In genomic region chr12:47277972-47278448, GRCh38 we compare ENCODE assay signal across 8 cellular contexts.
DNase-seq lines count a peak whose midpoint lies in the region; ATAC-seq and TF ChIP-seq lines count a peak whose summit lies in the region.

No MANE protein-coding gene starts in this region.

- no peak for TF ChIP-seq CTCF in RWPE2 (IDR thresholded peaks at IDR 0.05; ENCODE audit: poor library complexity, severe bottlenecking)
- TF ChIP-seq CTCF in epithelial cell of esophagus (IDR thresholded peaks at IDR 0.05; ENCODE audit: insufficient read depth, low read depth, low read length, missing control alignments): no peak
- no peak for TF ChIP-seq CTCF in BE2C (IDR thresholded peaks at IDR 0.05; ENCODE audit: low read depth, low read length)

- H3K9me3 ChIP-seq in RWPE2 (ENCODE audit: severe bottlenecking) (no peaks in the 10 kb centered on the region), BE2C (no peaks in the 10 kb centered on the region)

- peak overlapping the region; percentile 100 for H3K27ac ChIP-seq in RWPE2 (ENCODE audit: poor library complexity, severe bottlenecking)
- H3K27ac ChIP-seq in skin epidermis: peak overlapping the region in 13 of 21 experiments; percentile 8 to 90 (median 73)

- DNase-seq in HCEC 1CT (peak; percentile 91), RWPE2 (ENCODE audit: low spot score) (no peak), epithelial cell of esophagus (ENCODE audit: low read depth) (peak; percentile 99), BE2C (no peak)
- DNase-seq in activated effector memory CD4-positive, alpha-beta T cell treated with Interleukin-2 at 50 U/mL for 16 hours: no peak

- peaks cover 48% of the 10 kb centered on the region for H3K4me1 ChIP-seq in RWPE2 (ENCODE audit: insufficient read depth, poor library complexity, severe bottlenecking)
- no peaks in the 10 kb centered on the region for H3K4me1 ChIP-seq in BE2C

- no peak overlapping the region for H3K4me3 ChIP-seq in RWPE2 (ENCODE audit: severe bottlenecking)
- no peak overlapping the region for H3K4me3 ChIP-seq in epithelial cell of esophagus (ENCODE audit: low read length)
- H3K4me3 ChIP-seq in skin epidermis: no peak overlapping the region
- no peak overlapping the region for H3K4me3 ChIP-seq in BE2C (ENCODE audit: low read depth, low read length)

- no peaks in the 10 kb centered on the region for H3K27me3 ChIP-seq in RWPE2 (ENCODE audit: insufficient read depth, poor library complexity, severe bottlenecking)
- H3K27me3 ChIP-seq in BE2C: peaks cover 4% of the 10 kb centered on the region

- peak; percentile 84 for ATAC-seq in RWPE2 (ENCODE audit: low read depth)
- ATAC-seq in HG02884 (IDR thresholded peaks at IDR 0.05; ENCODE audit: unreplicated experiment): no peak
- no peak for ATAC-seq in HG03521 (IDR thresholded peaks at IDR 0.05; ENCODE audit: unreplicated experiment)

- H3K36me3 ChIP-seq in RWPE2 (ENCODE audit: low read depth) (no peaks in the 10 kb centered on the region), BE2C (no peaks in the 10 kb centered on the region)

Comparison
In these comparisons a context has a peak if more than half of its experiments do, and no peak if none do; other contexts are left out.
1. DNase-seq: peak in HCEC 1CT (single experiment) and epithelial cell of esophagus (single experiment); none in RWPE2 (single experiment), activated effector memory CD4-positive, alpha-beta T cell treated with Interleukin-2 at 50 U/mL for 16 hours (single experiment) and BE2C (single experiment).